In genomic region chr4:28443786-28444412, GRCh38 we compare ENCODE assay signal across 18 cellular contexts.
A peak's percentile ranks its signal among the peaks of the same experiment; 100 is the strongest.
DNase-seq lines count a peak whose midpoint lies in the region; ATAC-seq lines count a peak whose summit lies in the region.
"Had no signal": no experiment of that assay in that cellular context is flagged by ENCODE, and none has a peak within 500 bp of the region (broad histone marks: within the 10 kb centered on the region; RNA-seq: fewer than 3 reads in every experiment).

No MANE protein-coding gene starts in this region.

- DNase-seq in ELF-1 (ENCODE audit: low read depth, low spot score) (peak; percentile 47), HT1080 (ENCODE audit: low read depth) (peak; percentile 16), amniotic epithelial cell (ENCODE audit: low read depth) (peak; percentile 42), islet precursor cell (peak; percentile 87), COLO668 (lab: John Stamatoyannopoulos, UW; ENCODE audit: unreplicated experiment) (no peak)
- no peak for DNase-seq in activated naive CD4-positive, alpha-beta T cell treated with anti-CD3 and anti-CD28 coated beads, Interleukin-2, amount 50 U/mL, for 16 hours
- DNase-seq: activated CD4-positive, alpha-beta T cell treated with anti-CD3 and anti-CD28 coated beads for 1 hour; activated CD8-positive, alpha-beta memory T cell treated with anti-CD3 and anti-CD28 coated beads, Interleukin-2, amount 50 U/mL, for 4 hours; activated naive CD4-positive, alpha-beta T cell; hippocampal formation; left lung; MV-4-11; NCI-H2029 treated with DMSO at 0.1 percent for 48 hours; small intestine; T-helper 2 cell; testis had no signal

- no peak for ATAC-seq in HG03139 (IDR thresholded peaks at IDR 0.05; ENCODE audit: unreplicated experiment)
- no peak for ATAC-seq in HG02623 (IDR thresholded peaks at IDR 0.05; ENCODE audit: unreplicated experiment)
- ATAC-seq: left lung had no signal

Comparison
In these comparisons a context has a peak if more than half of its experiments do, and no peak if none do; other contexts are left out.
1. DNase-seq: peak in ELF-1 (single experiment), HT1080 (single experiment), amniotic epithelial cell (single experiment) and islet precursor cell (single experiment); none in COLO668 (single experiment) and activated naive CD4-positive, alpha-beta T cell treated with anti-CD3 and anti-CD28 coated beads, Interleukin-2, amount 50 U/mL, for 16 hours (single experiment).